8 cellular contexts compared by ENCODE assay signal in the genomic region with DNA sequence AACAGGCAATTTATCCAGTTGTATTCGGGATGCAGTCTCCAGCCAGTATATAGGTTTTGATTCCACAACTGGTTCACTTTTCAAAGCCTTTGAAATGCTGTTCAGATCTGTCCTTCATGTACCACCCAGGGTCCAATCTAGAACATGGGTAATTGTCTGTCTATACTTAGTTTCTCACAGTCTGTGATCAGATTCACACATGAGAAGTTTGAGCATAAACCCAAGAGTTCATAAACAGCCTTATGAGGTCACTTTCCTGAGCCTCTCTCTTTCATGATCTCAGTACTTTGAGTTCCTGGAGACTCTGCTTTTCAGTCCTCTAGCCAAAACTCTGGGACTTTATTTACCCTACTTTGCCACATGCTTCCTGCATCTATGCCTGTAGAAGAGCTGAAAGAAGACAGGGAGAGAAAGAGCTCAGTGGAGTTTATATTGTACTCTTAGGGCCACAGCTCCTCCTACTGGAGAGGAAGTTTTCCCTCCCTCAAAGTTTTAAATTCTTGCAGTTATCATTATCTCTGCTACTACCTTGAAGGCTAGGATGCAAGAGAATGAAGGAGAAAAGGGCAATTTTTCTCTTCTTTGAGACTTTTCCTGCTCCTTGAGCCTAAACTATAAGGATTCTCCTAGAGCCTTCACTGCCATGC.
DNase-seq lines count a peak whose midpoint lies in the region; ATAC-seq and TF ChIP-seq lines count a peak whose summit lies in the region.

No MANE protein-coding gene starts in this region.

- no peak for TF ChIP-seq EP300 in Ishikawa (IDR thresholded peaks at IDR 0.05; ENCODE audit: borderline replicate concordance)

- H3K27ac Mint-ChIP-seq in activated CD4-positive, alpha-beta T cell treated with anti-CD3 and anti-CD28 coated beads, Interleukin-2, amount 10 ng/mL, durations not matched to agents 7 days and 5 days, result no peak overlapping the region
- no peak overlapping the region for H3K27ac Mint-ChIP-seq in WTC11

- no peaks in the 10 kb centered on the region for H3K9me3 ChIP-seq in tibial artery

- H3K36me3 ChIP-seq in tibial artery, result no peaks in the 10 kb centered on the region

- peak; percentile 80 for TF ChIP-seq RAD21 in Ishikawa (IDR thresholded peaks at IDR 0.05; ENCODE audit: low read depth)

- ATAC-seq in WTC11, result peak; percentile 76

- H3K4me3 Mint-ChIP-seq in activated CD4-positive, alpha-beta T cell treated with anti-CD3 and anti-CD28 coated beads, Interleukin-2, amount 10 ng/mL, durations not matched to agents 7 days and 5 days, result no peak overlapping the region
- no peak overlapping the region for H3K4me3 Mint-ChIP-seq in WTC11

- H3K27me3 ChIP-seq in tibial artery, result no peaks in the 10 kb centered on the region

- POLR2A ChIA-PET in activated CD4-positive, alpha-beta T cell treated with anti-CD3 and anti-CD28 coated beads, Interleukin-2, amount 10 ng/mL, durations not matched to agents 7 days and 5 days (lab: Charles Lee), result no interaction called here
- POLR2A ChIA-PET in WTC11 (lab: Charles Lee), result interaction anchor here (0.7 kb wide), 1 partner anchor 706 kb away, joined by 3 read pairs; no protein-coding TSS in a partner anchor

- CTCF ChIA-PET in activated CD4-positive, alpha-beta T cell treated with anti-CD3 and anti-CD28 coated beads, Interleukin-2, amount 10 ng/mL, durations not matched to agents 7 days and 5 days (lab: Charles Lee), result interaction anchor here (0.6 to 1.3 kb wide), 4 partner anchors 178 to 706 kb away, joined by 3 to 5 read pairs (median 3); no protein-coding TSS in a partner anchor
- CTCF ChIA-PET in WTC11 (lab: Charles Lee), result interaction anchor here (0.6 to 1.3 kb wide), 39 partner anchors 9 to 820 kb away, joined by 3 to 33 read pairs (median 4); a partner anchor contains a TSS

- peak; percentile 43 for DNase-seq in activated CD4-positive, alpha-beta T cell treated with anti-CD3 and anti-CD28 coated beads, Interleukin-2, amount 10 ng/mL, durations not matched to agents 7 days and 5 days
- no peak for DNase-seq in activated CD4-positive, alpha-beta T cell treated with anti-CD3 and anti-CD28 coated beads for 1 hour
- no peak for DNase-seq in WTC11 (ENCODE audit: low spot score)
- DNase-seq in iPS DF 19.7 (ENCODE audit: low read depth, low spot score), result peak; percentile 15
- no peak for DNase-seq in tibial artery
- no peak for DNase-seq in DMS79 treated with DMSO at 0.1 percent for 48 hours (lab: John Stamatoyannopoulos, UW)
- DNase-seq in activated gamma-delta T cell treated with Interleukin-2 at 50 U/mL for 16 hours, result no peak

- no peaks in the 10 kb centered on the region for H3K4me1 ChIP-seq in tibial artery

- no peak overlapping the region for H3K4me3 ChIP-seq in tibial artery

- H3K27me3 Mint-ChIP-seq in activated CD4-positive, alpha-beta T cell treated with anti-CD3 and anti-CD28 coated beads, Interleukin-2, amount 10 ng/mL, durations not matched to agents 7 days and 5 days, result no peaks in the 10 kb centered on the region
- H3K27me3 Mint-ChIP-seq in WTC11 (ENCODE audit: low read depth), result no peaks in the 10 kb centered on the region; the same call in 1 of the 2 replicates

- no peak overlapping the region for H3K27ac ChIP-seq in tibial artery

- H3K9me3 Mint-ChIP-seq in activated CD4-positive, alpha-beta T cell treated with anti-CD3 and anti-CD28 coated beads, Interleukin-2, amount 10 ng/mL, durations not matched to agents 7 days and 5 days, result peaks cover 2% of the 10 kb centered on the region
- H3K9me3 Mint-ChIP-seq in WTC11, result no peaks in the 10 kb centered on the region

- peak; percentile 36; the same call in 1 of the 2 replicates for TF ChIP-seq CTCF in WTC11 (IDR thresholded peaks at IDR 0.05)
- peak; percentile 34 to 56 for TF ChIP-seq CTCF in tibial artery (IDR thresholded peaks at IDR 0.05)

- intact Hi-C loops in tibial artery (cut with DNase I; ENCODE audit: low total_unique reads), result loop anchor here (5.0 kb wide), 2 partner anchors 709 to 769 kb away; no protein-coding TSS in a partner anchor

- H3K36me3 Mint-ChIP-seq in activated CD4-positive, alpha-beta T cell treated with anti-CD3 and anti-CD28 coated beads, Interleukin-2, amount 10 ng/mL, durations not matched to agents 7 days and 5 days (ENCODE audit: low read depth), result peaks cover 6% of the 10 kb centered on the region
- H3K36me3 Mint-ChIP-seq in WTC11, result no peaks in the 10 kb centered on the region

- H3K4me1 Mint-ChIP-seq in activated CD4-positive, alpha-beta T cell treated with anti-CD3 and anti-CD28 coated beads, Interleukin-2, amount 10 ng/mL, durations not matched to agents 7 days and 5 days, result peaks cover 4% of the 10 kb centered on the region
- peaks cover 6% of the 10 kb centered on the region for H3K4me1 Mint-ChIP-seq in WTC11

TF ChIP-seq in Ishikawa, 13 proteins besides CTCF, POLR2A, EP300 and RAD21 (continues in another document):
- TF ChIP-seq TAF1 (IDR thresholded peaks at IDR 0.05; ENCODE audit: low read depth) (no peak), TCF12 (IDR thresholded peaks at IDR 0.05; ENCODE audit: low read depth) (no peak), ZBTB7A (IDR thresholded peaks at IDR 0.05; ENCODE audit: low read depth) (no peak), FOXM1 (IDR thresholded peaks at IDR 0.05; ENCODE audit: borderline replicate concordance, low read depth) (no peak)
- TF ChIP-seq, protein P1, sequence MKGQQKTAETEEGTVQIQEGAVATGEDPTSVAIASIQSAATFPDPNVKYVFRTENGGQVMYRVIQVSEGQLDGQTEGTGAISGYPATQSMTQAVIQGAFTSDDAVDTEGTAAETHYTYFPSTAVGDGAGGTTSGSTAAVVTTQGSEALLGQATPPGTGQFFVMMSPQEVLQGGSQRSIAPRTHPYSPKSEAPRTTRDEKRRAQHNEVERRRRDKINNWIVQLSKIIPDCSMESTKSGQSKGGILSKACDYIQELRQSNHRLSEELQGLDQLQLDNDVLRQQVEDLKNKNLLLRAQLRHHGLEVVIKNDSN (IDR thresholded peaks at IDR 0.05), result no peak
- TF ChIP-seq, protein P2, sequence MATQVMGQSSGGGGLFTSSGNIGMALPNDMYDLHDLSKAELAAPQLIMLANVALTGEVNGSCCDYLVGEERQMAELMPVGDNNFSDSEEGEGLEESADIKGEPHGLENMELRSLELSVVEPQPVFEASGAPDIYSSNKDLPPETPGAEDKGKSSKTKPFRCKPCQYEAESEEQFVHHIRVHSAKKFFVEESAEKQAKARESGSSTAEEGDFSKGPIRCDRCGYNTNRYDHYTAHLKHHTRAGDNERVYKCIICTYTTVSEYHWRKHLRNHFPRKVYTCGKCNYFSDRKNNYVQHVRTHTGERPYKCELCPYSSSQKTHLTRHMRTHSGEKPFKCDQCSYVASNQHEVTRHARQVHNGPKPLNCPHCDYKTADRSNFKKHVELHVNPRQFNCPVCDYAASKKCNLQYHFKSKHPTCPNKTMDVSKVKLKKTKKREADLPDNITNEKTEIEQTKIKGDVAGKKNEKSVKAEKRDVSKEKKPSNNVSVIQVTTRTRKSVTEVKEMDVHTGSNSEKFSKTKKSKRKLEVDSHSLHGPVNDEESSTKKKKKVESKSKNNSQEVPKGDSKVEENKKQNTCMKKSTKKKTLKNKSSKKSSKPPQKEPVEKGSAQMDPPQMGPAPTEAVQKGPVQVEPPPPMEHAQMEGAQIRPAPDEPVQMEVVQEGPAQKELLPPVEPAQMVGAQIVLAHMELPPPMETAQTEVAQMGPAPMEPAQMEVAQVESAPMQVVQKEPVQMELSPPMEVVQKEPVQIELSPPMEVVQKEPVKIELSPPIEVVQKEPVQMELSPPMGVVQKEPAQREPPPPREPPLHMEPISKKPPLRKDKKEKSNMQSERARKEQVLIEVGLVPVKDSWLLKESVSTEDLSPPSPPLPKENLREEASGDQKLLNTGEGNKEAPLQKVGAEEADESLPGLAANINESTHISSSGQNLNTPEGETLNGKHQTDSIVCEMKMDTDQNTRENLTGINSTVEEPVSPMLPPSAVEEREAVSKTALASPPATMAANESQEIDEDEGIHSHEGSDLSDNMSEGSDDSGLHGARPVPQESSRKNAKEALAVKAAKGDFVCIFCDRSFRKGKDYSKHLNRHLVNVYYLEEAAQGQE (IDR thresholded peaks at IDR 0.05; ENCODE audit: low read depth), result no peak

TF ChIP-seq in WTC11, 78 proteins besides CTCF, POLR2A, EP300 and RAD21 (continues in another document):
- no peak for TF ChIP-seq ZBTB21 (CRISPR knock-in tag; IDR thresholded peaks at IDR 0.05; ENCODE audit: borderline replicate concordance)
- TF ChIP-seq JAZF1 (CRISPR knock-in tag; IDR thresholded peaks at IDR 0.05), result no peak
- no peak for TF ChIP-seq NFYB (CRISPR knock-in tag; conservative IDR thresholded peaks at IDR 0.05; ENCODE audit: low read depth)
- TF ChIP-seq, protein P3, sequence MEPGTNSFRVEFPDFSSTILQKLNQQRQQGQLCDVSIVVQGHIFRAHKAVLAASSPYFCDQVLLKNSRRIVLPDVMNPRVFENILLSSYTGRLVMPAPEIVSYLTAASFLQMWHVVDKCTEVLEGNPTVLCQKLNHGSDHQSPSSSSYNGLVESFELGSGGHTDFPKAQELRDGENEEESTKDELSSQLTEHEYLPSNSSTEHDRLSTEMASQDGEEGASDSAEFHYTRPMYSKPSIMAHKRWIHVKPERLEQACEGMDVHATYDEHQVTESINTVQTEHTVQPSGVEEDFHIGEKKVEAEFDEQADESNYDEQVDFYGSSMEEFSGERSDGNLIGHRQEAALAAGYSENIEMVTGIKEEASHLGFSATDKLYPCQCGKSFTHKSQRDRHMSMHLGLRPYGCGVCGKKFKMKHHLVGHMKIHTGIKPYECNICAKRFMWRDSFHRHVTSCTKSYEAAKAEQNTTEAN (CRISPR knock-in tag; IDR thresholded peaks at IDR 0.05), result no peak
- TF ChIP-seq, protein P4, sequence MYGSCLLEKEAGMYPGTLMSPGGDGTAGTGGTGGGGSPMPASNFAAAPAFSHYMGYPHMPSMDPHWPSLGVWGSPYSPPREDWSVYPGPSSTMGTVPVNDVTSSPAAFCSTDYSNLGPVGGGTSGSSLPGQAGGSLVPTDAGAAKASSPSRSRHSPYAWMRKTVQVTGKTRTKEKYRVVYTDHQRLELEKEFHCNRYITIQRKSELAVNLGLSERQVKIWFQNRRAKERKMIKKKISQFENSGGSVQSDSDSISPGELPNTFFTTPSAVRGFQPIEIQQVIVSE (CRISPR knock-in tag; IDR thresholded peaks at IDR 0.05; ENCODE audit: borderline replicate concordance), result no peak
- TF ChIP-seq OVOL2 (CRISPR knock-in tag; IDR thresholded peaks at IDR 0.05; ENCODE audit: borderline replicate concordance), result no peak

Comparison
In these comparisons a context has a peak if more than half of its experiments do, and no peak if none do; other contexts are left out.
1. DNase-seq: peak in activated CD4-positive, alpha-beta T cell treated with anti-CD3 and anti-CD28 coated beads, Interleukin-2, amount 10 ng/mL, durations not matched to agents 7 days and 5 days (single experiment) and iPS DF 19.7 (single experiment); none in activated CD4-positive, alpha-beta T cell treated with anti-CD3 and anti-CD28 coated beads for 1 hour (single experiment), WTC11 (single experiment), tibial artery (0 of 2), DMS79 treated with DMSO at 0.1 percent for 48 hours (single experiment) and activated gamma-delta T cell treated with Interleukin-2 at 50 U/mL for 16 hours (single experiment).